In genomic region chr21:28444567-28444966, GRCh38 we compare ENCODE assay signal across 2 cellular contexts.
TF ChIP-seq lines count a peak whose summit lies in the region.

No MANE protein-coding gene starts in this region.

TF ChIP-seq in SK-N-SH, 30 proteins besides CTCF, POLR2A, EP300 and RAD21:
- TF ChIP-seq POLR2AphosphoS5 (IDR thresholded peaks at IDR 0.05; ENCODE audit: low read depth, low read length) (no peak), CHD2 (IDR thresholded peaks at IDR 0.05; ENCODE audit: low read length, partially characterized antibody) (no peak), ELF1 (IDR thresholded peaks at IDR 0.05) (no peak), SIN3A (IDR thresholded peaks at IDR 0.05; ENCODE audit: borderline replicate concordance, low read depth, low read length) (no peak), YY1 (IDR thresholded peaks at IDR 0.05; ENCODE audit: low read depth) (no peak), MEF2A (IDR thresholded peaks at IDR 0.05; ENCODE audit: borderline replicate concordance, low read depth) (no peak), TEAD4 (IDR thresholded peaks at IDR 0.05; ENCODE audit: borderline replicate concordance, insufficient read depth) (no peak), NRF1 (IDR thresholded peaks at IDR 0.05; ENCODE audit: low read depth, low read length) (no peak), NFIC (IDR thresholded peaks at IDR 0.05; ENCODE audit: borderline replicate concordance) (no peak), USF2 (IDR thresholded peaks at IDR 0.05; ENCODE audit: borderline replicate concordance, low read depth, low read length) (no peak), MAX (IDR thresholded peaks at IDR 0.05; ENCODE audit: low read depth) (no peak), MXI1 (IDR thresholded peaks at IDR 0.05; ENCODE audit: low read depth, low read length) (no peak)
TF ChIP-seq in SK-N-SH: peak in this region for 0.

TF ChIP-seq in SK-N-SH treated with all-trans-retinoic acid at 6 μM for 48 hours, 23 proteins besides CTCF, POLR2A, EP300 and RAD21:
- no peak for TF ChIP-seq CREB5 (CRISPR knock-in tag; IDR thresholded peaks at IDR 0.05; ENCODE audit: low read depth)
- no peak for TF ChIP-seq ISL1 (CRISPR knock-in tag; IDR thresholded peaks at IDR 0.05)
- no peak for TF ChIP-seq RARB (CRISPR knock-in tag; IDR thresholded peaks at IDR 0.05)
- TF ChIP-seq ZFP30 (CRISPR knock-in tag; IDR thresholded peaks at IDR 0.05): no peak
- no peak for TF ChIP-seq ZNF8 (CRISPR knock-in tag; IDR thresholded peaks at IDR 0.05)
- no peak for TF ChIP-seq PPARA (CRISPR knock-in tag; IDR thresholded peaks at IDR 0.05; ENCODE audit: borderline replicate concordance)
- TF ChIP-seq SNAI2 (CRISPR knock-in tag; IDR thresholded peaks at IDR 0.05): no peak
- no peak for TF ChIP-seq BACH2 (CRISPR knock-in tag; IDR thresholded peaks at IDR 0.05; ENCODE audit: borderline replicate concordance)
- TF ChIP-seq ZNF565 (CRISPR knock-in tag; conservative IDR thresholded peaks at IDR 0.05; ENCODE audit: low read depth): no peak
- TF ChIP-seq CSDC2 (CRISPR knock-in tag; IDR thresholded peaks at IDR 0.05): no peak
- no peak for TF ChIP-seq ZNF70 (CRISPR knock-in tag; IDR thresholded peaks at IDR 0.05)
- TF ChIP-seq ZC3H10 (CRISPR knock-in tag; IDR thresholded peaks at IDR 0.05): no peak
- TF ChIP-seq CSRNP3 (CRISPR knock-in tag; IDR thresholded peaks at IDR 0.05): no peak
- no peak for TF ChIP-seq ZFP3 (CRISPR knock-in tag; IDR thresholded peaks at IDR 0.05)
- TF ChIP-seq GLIS3 (CRISPR knock-in tag; IDR thresholded peaks at IDR 0.05): no peak
- TF ChIP-seq ESRRG (CRISPR knock-in tag; IDR thresholded peaks at IDR 0.05): no peak
